Comparison of ENCODE assay signal across 10 cellular contexts in the genomic region with DNA sequence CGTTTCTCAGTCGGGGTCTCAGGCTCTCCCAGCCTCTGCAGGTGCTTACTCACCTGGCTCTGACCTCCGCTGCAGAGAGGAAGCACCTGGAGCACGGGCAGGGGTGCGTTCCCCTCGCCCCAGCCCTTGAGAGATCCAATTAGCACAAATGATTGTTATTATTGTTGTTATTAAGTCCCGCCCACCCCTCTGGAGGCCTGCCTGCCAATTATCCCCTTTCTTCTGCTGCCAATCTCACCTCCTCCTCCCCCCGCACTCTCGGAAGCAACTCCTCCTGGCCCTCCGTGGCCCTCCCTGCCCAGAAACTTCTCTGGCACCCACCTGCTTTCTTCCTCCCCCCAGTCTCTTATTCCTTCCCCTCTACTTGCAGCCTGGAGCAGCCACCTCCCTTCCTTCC. TPM values are rescaled to one million over a fixed set of nuclear protein-coding genes. Genes with fewer than 3 reads are reported as not detected.
DNase-seq lines count a peak whose midpoint lies in the region; ATAC-seq and TF ChIP-seq lines count a peak whose summit lies in the region.
"Had no signal": no experiment of that assay in that cellular context is flagged by ENCODE, and none has a peak within 500 bp of the region (broad histone marks: within the 10 kb centered on the region; RNA-seq: fewer than 3 reads in every experiment).

No MANE protein-coding gene starts in this region.

- no peak for ATAC-seq in CD8-positive, alpha-beta T cell
- ATAC-seq in activated naive CD4-positive, alpha-beta T cell treated with anti-CD3 and anti-CD28 coated beads, Interleukin-2, amount 50 U/mL, for 72 hours: no peak
- ATAC-seq in natural killer cell treated with Interleukin-12 subunit alpha and Interleukin-12 subunit beta and Interleukin-15 and Interleukin-18, amount 100 ng/mL, for 72 hours: no peak

- H3K4me1 Mint-ChIP-seq in CD8-positive, alpha-beta T cell (ENCODE audit: low read depth): peaks cover 56% of the 10 kb centered on the region
- H3K4me1 Mint-ChIP-seq in natural killer cell treated with Interleukin-12 subunit alpha and Interleukin-12 subunit beta and Interleukin-15 and Interleukin-18, amount 100 ng/mL, for 72 hours (ENCODE audit: low read depth in 2 of 2): peaks cover 38 to 43% of the 10 kb centered on the region in 2 donors

- no peaks in the 10 kb centered on the region for H3K9me3 ChIP-seq in CD8-positive, alpha-beta T cell (ENCODE audit: low read length)

- no peak overlapping the region for H3K27ac ChIP-seq in CD8-positive, alpha-beta T cell (ENCODE audit: low read depth, low read length)
- H3K27ac ChIP-seq in HL-60 (replicated peaks): peak overlapping the region; percentile 72

- no peak for DNase-seq in CD8-positive, alpha-beta T cell
- DNase-seq in HL-60 (ENCODE audit: low read depth in 1 of 2, low spot score in 1 of 2) (no peak), inferior parietal cortex (ENCODE audit: extremely low spot score) (no peak), H4 (ENCODE audit: low spot score) (no peak), DMS153 treated with DMSO at 0.1 percent for 48 hours (lab: John Stamatoyannopoulos, UW; ENCODE audit: unreplicated experiment) (no peak), KG1 (lab: John Stamatoyannopoulos, UW) (no peak)
- DNase-seq in activated naive CD4-positive, alpha-beta T cell treated with anti-CD3 and anti-CD28 coated beads, Interleukin-2, amount 50 U/mL, for 72 hours (ENCODE audit: low spot score in 2 of 2): no peak
- peak; percentile 26 for DNase-seq in natural killer cell treated with Interleukin-12 subunit alpha and Interleukin-12 subunit beta and Interleukin-15 and Interleukin-18, amount 100 ng/mL, for 72 hours (ENCODE audit: low spot score)
- DNase-seq: NCI-H2171 treated with DMSO at 0.1 percent for 48 hours had no signal

- H3K4me3 ChIP-seq in CD8-positive, alpha-beta T cell (ENCODE audit: low read depth, low read length): no peak overlapping the region
- no peak overlapping the region for H3K4me3 ChIP-seq in HL-60 (replicated peaks; ENCODE audit: insufficient read depth, low read length)
- H3K4me3 ChIP-seq: skin epidermis had no signal

- no peaks in the 10 kb centered on the region for H3K36me3 ChIP-seq in CD8-positive, alpha-beta T cell (ENCODE audit: insufficient read depth, low read length)

- peaks cover 3% of the 10 kb centered on the region for H3K36me3 Mint-ChIP-seq in CD8-positive, alpha-beta T cell
- no peaks in the 10 kb centered on the region for H3K36me3 Mint-ChIP-seq in activated naive CD4-positive, alpha-beta T cell treated with anti-CD3 and anti-CD28 coated beads, Interleukin-2, amount 50 U/mL, for 72 hours
- H3K36me3 Mint-ChIP-seq in natural killer cell treated with Interleukin-12 subunit alpha and Interleukin-12 subunit beta and Interleukin-15 and Interleukin-18, amount 100 ng/mL, for 72 hours: no peaks in the 10 kb centered on the region

- intact Hi-C loops in CD8-positive, alpha-beta T cell (cut with DNase I, micrococcal nuclease): no loop called here

- POLR2A ChIA-PET in CD8-positive, alpha-beta T cell (lab: Charles Lee): interaction anchor here (1.2 kb wide), 1 partner anchor 9 kb away, joined by 6 read pairs; the partner anchor contains the start of gene ZNF787

- no peaks in the 10 kb centered on the region for H3K9me3 Mint-ChIP-seq in CD8-positive, alpha-beta T cell
- no peaks in the 10 kb centered on the region for H3K9me3 Mint-ChIP-seq in activated naive CD4-positive, alpha-beta T cell treated with anti-CD3 and anti-CD28 coated beads, Interleukin-2, amount 50 U/mL, for 72 hours
- no peaks in the 10 kb centered on the region for H3K9me3 Mint-ChIP-seq in natural killer cell treated with Interleukin-12 subunit alpha and Interleukin-12 subunit beta and Interleukin-15 and Interleukin-18, amount 100 ng/mL, for 72 hours

- TF ChIP-seq CTCF in CD8-positive, alpha-beta T cell (IDR thresholded peaks at IDR 0.05): no peak
- TF ChIP-seq CTCF in HL-60 (IDR thresholded peaks at IDR 0.05; ENCODE audit: insufficient read depth, low read length): no peak

- H3K27ac Mint-ChIP-seq in CD8-positive, alpha-beta T cell: peak overlapping the region; percentile 70
- H3K27ac Mint-ChIP-seq in activated naive CD4-positive, alpha-beta T cell treated with anti-CD3 and anti-CD28 coated beads, Interleukin-2, amount 50 U/mL, for 72 hours: peak overlapping the region; percentile 51 to 69
- H3K27ac Mint-ChIP-seq in natural killer cell treated with Interleukin-12 subunit alpha and Interleukin-12 subunit beta and Interleukin-15 and Interleukin-18, amount 100 ng/mL, for 72 hours: peak overlapping the region; percentile 35 to 76

- no peak overlapping the region for H3K4me3 Mint-ChIP-seq in CD8-positive, alpha-beta T cell
- H3K4me3 Mint-ChIP-seq in natural killer cell treated with Interleukin-12 subunit alpha and Interleukin-12 subunit beta and Interleukin-15 and Interleukin-18, amount 100 ng/mL, for 72 hours: peak overlapping the region; percentile 52

- no peaks in the 10 kb centered on the region for H3K27me3 Mint-ChIP-seq in CD8-positive, alpha-beta T cell (ENCODE audit: low read depth)
- no peaks in the 10 kb centered on the region for H3K27me3 Mint-ChIP-seq in natural killer cell treated with Interleukin-12 subunit alpha and Interleukin-12 subunit beta and Interleukin-15 and Interleukin-18, amount 100 ng/mL, for 72 hours

- no peaks in the 10 kb centered on the region for H3K27me3 ChIP-seq in CD8-positive, alpha-beta T cell (ENCODE audit: insufficient read depth, low read length)
- H3K27me3 ChIP-seq in HL-60 (ENCODE audit: insufficient read depth, poor library complexity, severe bottlenecking): no peaks in the 10 kb centered on the region

- CTCF ChIA-PET in CD8-positive, alpha-beta T cell (lab: Charles Lee): no interaction called here

- peaks cover 22% of the 10 kb centered on the region for H3K4me1 ChIP-seq in CD8-positive, alpha-beta T cell (ENCODE audit: insufficient read depth, low read length)

RNA-seq across cellular contexts. Expression of gene ZNF787, which starts 8.8 kb away (rescaled TPM):
- 10 to 100 TPM; 10.2 to 10.8 TPM for total RNA-seq in CD8-positive, alpha-beta T cell
- total RNA-seq in activated naive CD4-positive, alpha-beta T cell treated with anti-CD3 and anti-CD28 coated beads, Interleukin-2, amount 50 U/mL, for 72 hours: 10 to 100 TPM; 32.2 to 32.5 TPM
- 10 to 100 TPM; 39.2 to 60.6 TPM for total RNA-seq in natural killer cell treated with Interleukin-12 subunit alpha and Interleukin-12 subunit beta and Interleukin-15 and Interleukin-18, amount 100 ng/mL, for 72 hours
- total RNA-seq in H4 (2014; rRNA removed; shearing (Covaris generic)): 8.6 and 12.4 TPM in 2 replicates

RNA-seq across cellular contexts. Expression of gene ZNF444, which starts 28.8 kb away (rescaled TPM):
- 10 to 100 TPM; 17.2 to 18.6 TPM for total RNA-seq in CD8-positive, alpha-beta T cell
- total RNA-seq in activated naive CD4-positive, alpha-beta T cell treated with anti-CD3 and anti-CD28 coated beads, Interleukin-2, amount 50 U/mL, for 72 hours: 10 to 100 TPM; 25.9 to 37.3 TPM
- 10 to 100 TPM; 23.2 to 50.6 TPM for total RNA-seq in natural killer cell treated with Interleukin-12 subunit alpha and Interleukin-12 subunit beta and Interleukin-15 and Interleukin-18, amount 100 ng/mL, for 72 hours
- 9.4 and 13.8 TPM in 2 replicates for total RNA-seq in H4 (2014; rRNA removed; shearing (Covaris generic))
